Comparison of ENCODE assay signal across 8 cellular contexts in genomic region chr11:77994434-77995362, GRCh38. TPM values are rescaled to one million over a fixed set of nuclear protein-coding genes. Genes with fewer than 3 reads are reported as not detected.
DNase-seq lines count a peak whose midpoint lies in the region; ATAC-seq and TF ChIP-seq lines count a peak whose summit lies in the region.

A gene with protein sequence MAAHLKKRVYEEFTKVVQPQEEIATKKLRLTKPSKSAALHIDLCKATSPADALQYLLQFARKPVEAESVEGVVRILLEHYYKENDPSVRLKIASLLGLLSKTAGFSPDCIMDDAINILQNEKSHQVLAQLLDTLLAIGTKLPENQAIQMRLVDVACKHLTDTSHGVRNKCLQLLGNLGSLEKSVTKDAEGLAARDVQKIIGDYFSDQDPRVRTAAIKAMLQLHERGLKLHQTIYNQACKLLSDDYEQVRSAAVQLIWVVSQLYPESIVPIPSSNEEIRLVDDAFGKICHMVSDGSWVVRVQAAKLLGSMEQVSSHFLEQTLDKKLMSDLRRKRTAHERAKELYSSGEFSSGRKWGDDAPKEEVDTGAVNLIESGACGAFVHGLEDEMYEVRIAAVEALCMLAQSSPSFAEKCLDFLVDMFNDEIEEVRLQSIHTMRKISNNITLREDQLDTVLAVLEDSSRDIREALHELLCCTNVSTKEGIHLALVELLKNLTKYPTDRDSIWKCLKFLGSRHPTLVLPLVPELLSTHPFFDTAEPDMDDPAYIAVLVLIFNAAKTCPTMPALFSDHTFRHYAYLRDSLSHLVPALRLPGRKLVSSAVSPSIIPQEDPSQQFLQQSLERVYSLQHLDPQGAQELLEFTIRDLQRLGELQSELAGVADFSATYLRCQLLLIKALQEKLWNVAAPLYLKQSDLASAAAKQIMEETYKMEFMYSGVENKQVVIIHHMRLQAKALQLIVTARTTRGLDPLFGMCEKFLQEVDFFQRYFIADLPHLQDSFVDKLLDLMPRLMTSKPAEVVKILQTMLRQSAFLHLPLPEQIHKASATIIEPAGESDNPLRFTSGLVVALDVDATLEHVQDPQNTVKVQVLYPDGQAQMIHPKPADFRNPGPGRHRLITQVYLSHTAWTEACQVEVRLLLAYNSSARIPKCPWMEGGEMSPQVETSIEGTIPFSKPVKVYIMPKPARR (minus strand): TSS chr11:77994668. CDS start chr11:77994643, 25 bp downstream.

- peak within 1 kb of the TSS; percentile 89 for H3K4me3 Mint-ChIP-seq in T-helper 17 cell

- H3K4me1 ChIP-seq in upper lobe of right lung: peaks cover 14% of the 10 kb centered on the region

- peak; percentile 98 for DNase-seq in NCI-H1694 treated with DMSO at 0.1 percent for 48 hours (lab: John Stamatoyannopoulos, UW)
- peak; percentile 92 to 97 (median 94) for DNase-seq in T-helper 17 cell
- peak; percentile 87 to 100 (median 99) for DNase-seq in amygdala (lab: John Stamatoyannopoulos, UW)
- peak; percentile 99 for DNase-seq in left cardiac atrium
- peak; percentile 100 for DNase-seq in posterior vena cava (ENCODE audit: low spot score)
- DNase-seq in upper lobe of right lung: peak; percentile 99

- peak within 1 kb of the TSS; percentile 91 for H3K27ac Mint-ChIP-seq in T-helper 17 cell

- intact Hi-C loops in left cardiac atrium (cut with DNase I) (loop anchor here in 1 of 2 donors (2.0 to 10.0 kb wide), 2 partner anchors 50 to 174 kb away; partner anchors contain the start of genes AAMDC and RSF1), posterior vena cava (cut with DNase I) (no loop called here), upper lobe of right lung (cut with DNase I) (no loop called here)

- peak within 1 kb of the TSS; percentile 72 for H3K27ac ChIP-seq in upper lobe of right lung

- peaks cover 21% of the 10 kb centered on the region for H3K4me1 Mint-ChIP-seq in T-helper 17 cell

- no peaks in the 10 kb centered on the region for H3K36me3 Mint-ChIP-seq in T-helper 17 cell (ENCODE audit: low read depth)

- H3K27me3 Mint-ChIP-seq in T-helper 17 cell: no peaks in the 10 kb centered on the region

- H3K4me3 ChIP-seq in upper lobe of right lung: peak within 1 kb of the TSS; percentile 84

- TF ChIP-seq POLR2A in GM15510 (IDR thresholded peaks at IDR 0.05; ENCODE audit: borderline replicate concordance, extremely low read depth, insufficient read length): peak; percentile 57

- no peak for TF ChIP-seq CTCF in upper lobe of right lung (IDR thresholded peaks at IDR 0.05)

- H3K36me3 ChIP-seq in upper lobe of right lung: peaks cover 10% of the 10 kb centered on the region

- peak; percentile 99 for ATAC-seq in HG02885 (IDR thresholded peaks at IDR 0.05; ENCODE audit: poor library complexity, unreplicated experiment)
- ATAC-seq in T-helper 17 cell: peak; percentile 96
- peak; percentile 99 to 100 for ATAC-seq in left cardiac atrium
- peak; percentile 99 for ATAC-seq in upper lobe of right lung

- H3K9me3 ChIP-seq in T-helper 17 cell (ENCODE audit: control insufficient read depth, low read length, poor library complexity, severe bottlenecking) (no peaks in the 10 kb centered on the region), upper lobe of right lung (no peaks in the 10 kb centered on the region)

- H3K27me3 ChIP-seq in upper lobe of right lung: no peaks in the 10 kb centered on the region

RNA-seq across cellular contexts. Expression of the gene that starts here (rescaled TPM):
- total RNA-seq in T-helper 17 cell (10 to 100 TPM; 48.9 to 53.4 TPM), left cardiac atrium (10 to 100 TPM; 15.9 to 17.7 TPM), posterior vena cava (10 to 100 TPM; 20.7 to 22.0 TPM), upper lobe of right lung (35.9 TPM)

Comparison
In these comparisons a context has a peak if more than half of its experiments do, and no peak if none do; other contexts are left out.
1. Peak in every context shown above with its lines: DNase-seq, ATAC-seq, H3K4me3 ChIP-seq and H3K27ac ChIP-seq.